ENCODE assay signal across 8 cellular contexts in the genomic region with DNA sequence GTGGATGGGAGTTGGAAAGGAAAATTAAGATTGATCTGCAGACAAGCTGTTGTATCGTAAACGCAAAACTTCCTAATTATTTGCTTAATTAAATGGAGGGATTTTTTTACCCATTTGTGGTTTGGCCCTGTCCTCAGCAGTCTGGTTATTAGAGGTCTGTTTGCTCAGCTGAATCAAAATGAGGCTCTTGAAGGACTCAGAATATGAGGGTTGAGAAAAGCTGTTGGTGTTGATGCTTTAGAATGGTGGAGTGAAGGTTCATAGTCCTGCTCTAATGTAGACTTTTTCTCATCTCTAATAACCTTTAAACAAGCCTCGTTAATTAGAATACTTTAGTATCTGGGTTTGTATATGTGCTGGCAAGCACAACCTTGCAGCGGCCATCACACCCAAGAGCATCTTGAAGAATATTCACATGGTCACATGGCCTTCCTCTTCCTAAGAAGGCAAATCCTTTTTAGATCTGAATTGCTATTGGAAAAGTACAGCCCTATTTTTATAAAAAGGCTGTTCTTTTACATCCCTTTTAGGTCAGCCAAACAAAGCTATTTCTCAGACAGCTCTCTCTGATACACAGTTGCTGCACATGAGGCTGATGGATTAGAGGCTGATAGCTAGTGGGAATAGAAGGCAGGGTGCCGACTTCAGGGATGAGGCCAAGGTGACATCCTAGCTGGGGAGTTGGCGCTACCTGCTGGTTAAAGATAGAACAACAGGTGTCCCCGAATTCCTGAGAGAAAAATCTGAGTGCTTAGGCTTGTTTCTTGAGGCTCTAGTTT.
DNase-seq lines count a peak whose midpoint lies in the region; ATAC-seq lines count a peak whose summit lies in the region.

No MANE protein-coding gene starts in this region.

- no peak for ATAC-seq in GM18858 (IDR thresholded peaks at IDR 0.05; ENCODE audit: unreplicated experiment)

- DNase-seq in AG20443 (ENCODE audit: low spot score) (peak; percentile 82), HCEC 1CT (peak; percentile 61), NCI-H82 (lab: John Stamatoyannopoulos, UW) (peak; percentile 89), medulla oblongata (ENCODE audit: extremely low spot score) (peak; percentile 83)
- peak; percentile 47 for DNase-seq in activated CD8-positive, alpha-beta memory T cell treated with anti-CD3 and anti-CD28 coated beads for 1 hour (ENCODE audit: extremely low read depth in 1 of 2, low read depth in 1 of 2)
- DNase-seq in effector CD8-positive, alpha-beta T cell (lab: John Stamatoyannopoulos, UW), result peak; percentile 53
- peak; percentile 34 to 46 for DNase-seq in stimulated activated CD8-positive, alpha-beta memory T cell treated with anti-CD3 and anti-CD28 coated beads, Interleukin-4, amount 100 ng/mL, for 1 hour (ENCODE audit: low read depth in 2 of 2, low spot score in 1 of 2)
